ENCODE assay signal across 1 cellular context in the genomic region with DNA sequence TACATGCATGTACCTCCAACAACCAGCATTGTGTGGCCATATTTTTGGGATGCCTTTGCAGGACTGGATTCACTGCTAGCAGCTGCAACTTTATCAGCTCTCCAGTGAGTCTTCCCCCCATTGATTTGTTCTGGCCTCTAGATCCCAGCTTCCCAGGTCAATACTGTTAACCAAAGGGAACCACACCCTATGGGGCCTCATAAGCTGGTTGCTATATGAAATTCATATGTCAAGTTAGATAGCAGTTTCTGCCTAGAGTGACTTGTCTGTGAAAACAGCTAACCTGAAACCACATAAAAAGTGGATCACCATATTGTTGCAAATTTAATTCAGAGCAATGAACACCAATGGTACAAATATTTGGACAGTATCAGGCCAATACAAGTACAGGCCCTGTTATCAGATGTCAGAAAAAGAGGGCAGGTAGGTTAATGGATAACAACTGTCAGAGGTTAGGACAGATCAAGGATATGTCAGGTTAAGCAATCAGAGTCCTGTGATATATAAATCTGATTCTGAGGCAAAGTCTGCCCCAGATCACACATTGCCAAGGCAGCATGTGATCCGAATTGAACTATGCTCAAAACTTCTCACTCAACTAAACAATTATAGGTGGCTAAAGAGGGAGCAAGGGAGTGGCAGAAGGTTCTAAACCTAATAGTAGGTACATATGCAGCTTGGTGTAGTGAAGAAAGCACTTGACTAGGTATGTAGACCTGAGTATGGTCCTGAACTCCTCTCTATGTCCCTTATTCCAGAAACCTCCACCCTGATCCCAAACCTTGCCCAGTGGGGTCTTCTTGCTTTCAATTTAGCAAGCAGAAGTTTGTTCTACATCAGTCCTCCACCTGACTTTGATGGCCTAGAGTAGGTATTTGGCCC.
TF ChIP-seq lines count a peak whose summit lies in the region.

No MANE protein-coding gene starts in this region.

TF ChIP-seq in HepG2, 621 proteins besides CTCF, POLR2A, EP300 and RAD21 (continued from another document and continues in another):
- TF ChIP-seq ZFAT (CRISPR knock-in tag; conservative IDR thresholded peaks at IDR 0.05) (no peak), ZNF569 (CRISPR knock-in tag; IDR thresholded peaks at IDR 0.05; ENCODE audit: borderline replicate concordance) (no peak), ZNF337 (CRISPR knock-in tag; IDR thresholded peaks at IDR 0.05; ENCODE audit: borderline replicate concordance, low read depth) (no peak), POLR2G (IDR thresholded peaks at IDR 0.05; ENCODE audit: low read depth, low read length) (peak; percentile 68), MIER2 (CRISPR knock-in tag; IDR thresholded peaks at IDR 0.05) (peak; percentile 9; the same call in 1 of the 2 replicates), TGIF2 (CRISPR knock-in tag; IDR thresholded peaks at IDR 0.05) (peak; percentile 98), ZNF674 (CRISPR knock-in tag; IDR thresholded peaks at IDR 0.05; ENCODE audit: low read depth) (no peak), GLI4 (CRISPR knock-in tag; IDR thresholded peaks at IDR 0.05; ENCODE audit: borderline replicate concordance) (no peak), ZNF235 (CRISPR knock-in tag; IDR thresholded peaks at IDR 0.05; ENCODE audit: borderline replicate concordance) (no peak), NRL (CRISPR knock-in tag; IDR thresholded peaks at IDR 0.05; ENCODE audit: borderline replicate concordance) (no peak), CHD4 (IDR thresholded peaks at IDR 0.05; ENCODE audit: borderline replicate concordance, low read length) (peak; percentile 89), SMARCC2 (IDR thresholded peaks at IDR 0.05) (0 out of 2 replicates have a peak, but pooled peaks have one; percentile 45), ZFP82 (CRISPR knock-in tag; IDR thresholded peaks at IDR 0.05; ENCODE audit: borderline replicate concordance) (peak; percentile 86; the same call in 1 of the 2 replicates), ZNF883 (CRISPR knock-in tag; IDR thresholded peaks at IDR 0.05; ENCODE audit: not compliant biosample characterization) (no peak), ZNF644 (CRISPR knock-in tag; IDR thresholded peaks at IDR 0.05; ENCODE audit: low read depth) (peak; percentile 48; the same call in 1 of the 2 replicates), ZNF343 (CRISPR knock-in tag; IDR thresholded peaks at IDR 0.05) (no peak; the same call in 1 of the 2 replicates), CC2D1A (CRISPR knock-in tag; IDR thresholded peaks at IDR 0.05) (no peak), RFXANK (CRISPR knock-in tag; IDR thresholded peaks at IDR 0.05) (no peak), RNF2 (conservative IDR thresholded peaks at IDR 0.05; ENCODE audit: low read depth) (no peak), RARA (CRISPR knock-in tag; IDR thresholded peaks at IDR 0.05) (peak; percentile 94), CREM (IDR thresholded peaks at IDR 0.05) (peak; percentile 86), CREM (CRISPR knock-in tag; IDR thresholded peaks at IDR 0.05) (no peak), KAT7 (CRISPR knock-in tag; IDR thresholded peaks at IDR 0.05; ENCODE audit: borderline replicate concordance) (peak; percentile 48; the same call in 1 of the 2 replicates), ZNF543 (CRISPR knock-in tag; IDR thresholded peaks at IDR 0.05) (no peak), NFE2L1 (CRISPR knock-in tag; IDR thresholded peaks at IDR 0.05; ENCODE audit: borderline replicate concordance) (no peak), KLF15 (CRISPR knock-in tag; IDR thresholded peaks at IDR 0.05; ENCODE audit: borderline replicate concordance) (no peak), YY1 (IDR thresholded peaks at IDR 0.05; ENCODE audit: insufficient read depth, insufficient replicate concordance, low read depth, low read length) (no peak), ZNF746 (CRISPR knock-in tag; IDR thresholded peaks at IDR 0.05) (peak; percentile 71), SMAD9 (CRISPR knock-in tag; IDR thresholded peaks at IDR 0.05) (no peak), NR1H2 (CRISPR knock-in tag; IDR thresholded peaks at IDR 0.05; ENCODE audit: borderline replicate concordance, low read depth) (no peak), ELF4 (CRISPR knock-in tag; IDR thresholded peaks at IDR 0.05; ENCODE audit: borderline replicate concordance) (peak; percentile 45; the same call in 1 of the 2 replicates), ONECUT2 (CRISPR knock-in tag; IDR thresholded peaks at IDR 0.05) (peak; percentile 72)
- TF ChIP-seq, protein P1, sequence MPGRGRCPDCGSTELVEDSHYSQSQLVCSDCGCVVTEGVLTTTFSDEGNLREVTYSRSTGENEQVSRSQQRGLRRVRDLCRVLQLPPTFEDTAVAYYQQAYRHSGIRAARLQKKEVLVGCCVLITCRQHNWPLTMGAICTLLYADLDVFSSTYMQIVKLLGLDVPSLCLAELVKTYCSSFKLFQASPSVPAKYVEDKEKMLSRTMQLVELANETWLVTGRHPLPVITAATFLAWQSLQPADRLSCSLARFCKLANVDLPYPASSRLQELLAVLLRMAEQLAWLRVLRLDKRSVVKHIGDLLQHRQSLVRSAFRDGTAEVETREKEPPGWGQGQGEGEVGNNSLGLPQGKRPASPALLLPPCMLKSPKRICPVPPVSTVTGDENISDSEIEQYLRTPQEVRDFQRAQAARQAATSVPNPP (CRISPR knock-in tag; IDR thresholded peaks at IDR 0.05): no peak
- TF ChIP-seq, protein P2, sequence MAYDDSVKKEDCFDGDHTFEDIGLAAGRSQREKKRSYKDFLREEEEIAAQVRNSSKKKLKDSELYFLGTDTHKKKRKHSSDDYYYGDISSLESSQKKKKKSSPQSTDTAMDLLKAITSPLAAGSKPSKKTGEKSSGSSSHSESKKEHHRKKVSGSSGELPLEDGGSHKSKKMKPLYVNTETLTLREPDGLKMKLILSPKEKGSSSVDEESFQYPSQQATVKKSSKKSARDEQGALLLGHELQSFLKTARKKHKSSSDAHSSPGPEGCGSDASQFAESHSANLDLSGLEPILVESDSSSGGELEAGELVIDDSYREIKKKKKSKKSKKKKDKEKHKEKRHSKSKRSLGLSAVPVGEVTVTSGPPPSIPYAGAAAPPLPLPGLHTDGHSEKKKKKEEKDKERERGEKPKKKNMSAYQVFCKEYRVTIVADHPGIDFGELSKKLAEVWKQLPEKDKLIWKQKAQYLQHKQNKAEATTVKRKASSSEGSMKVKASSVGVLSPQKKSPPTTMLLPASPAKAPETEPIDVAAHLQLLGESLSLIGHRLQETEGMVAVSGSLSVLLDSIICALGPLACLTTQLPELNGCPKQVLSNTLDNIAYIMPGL (CRISPR knock-in tag; IDR thresholded peaks at IDR 0.05; ENCODE audit: borderline replicate concordance in 1 of 2, low read depth in 1 of 2): peak; percentile 8 to 62; a peak in 1 of 4 replicates
- TF ChIP-seq, protein P3, sequence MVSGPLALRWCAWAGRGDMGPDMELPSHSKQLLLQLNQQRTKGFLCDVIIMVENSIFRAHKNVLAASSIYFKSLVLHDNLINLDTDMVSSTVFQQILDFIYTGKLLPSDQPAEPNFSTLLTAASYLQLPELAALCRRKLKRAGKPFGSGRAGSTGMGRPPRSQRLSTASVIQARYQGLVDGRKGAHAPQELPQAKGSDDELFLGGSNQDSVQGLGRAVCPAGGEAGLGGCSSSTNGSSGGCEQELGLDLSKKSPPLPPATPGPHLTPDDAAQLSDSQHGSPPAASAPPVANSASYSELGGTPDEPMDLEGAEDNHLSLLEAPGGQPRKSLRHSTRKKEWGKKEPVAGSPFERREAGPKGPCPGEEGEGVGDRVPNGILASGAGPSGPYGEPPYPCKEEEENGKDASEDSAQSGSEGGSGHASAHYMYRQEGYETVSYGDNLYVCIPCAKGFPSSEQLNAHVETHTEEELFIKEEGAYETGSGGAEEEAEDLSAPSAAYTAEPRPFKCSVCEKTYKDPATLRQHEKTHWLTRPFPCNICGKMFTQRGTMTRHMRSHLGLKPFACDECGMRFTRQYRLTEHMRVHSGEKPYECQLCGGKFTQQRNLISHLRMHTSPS (CRISPR knock-in tag; IDR thresholded peaks at IDR 0.05; ENCODE audit: low read depth): no peak
- TF ChIP-seq, protein P4, sequence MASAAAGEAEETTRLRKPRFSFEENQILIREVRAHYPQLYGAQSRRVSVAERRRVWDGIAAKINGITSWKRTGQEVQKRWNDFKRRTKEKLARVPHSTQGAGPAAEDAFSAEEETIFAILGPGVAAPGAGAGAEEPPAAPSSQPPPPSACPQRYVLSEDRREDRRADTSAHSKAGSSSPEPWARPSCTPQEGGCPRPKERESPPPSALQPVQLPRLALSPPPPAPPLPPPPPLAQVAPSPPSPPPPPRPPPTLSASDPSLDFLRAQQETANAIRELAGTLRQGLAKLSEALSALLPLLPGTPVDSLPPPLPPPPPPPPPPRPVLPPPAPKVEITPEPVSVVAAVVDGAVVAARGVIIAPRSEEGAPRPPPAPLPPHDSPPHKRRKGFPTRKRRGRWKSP (CRISPR knock-in tag; IDR thresholded peaks at IDR 0.05): peak; percentile 25; the same call in 1 of the 2 replicates
- TF ChIP-seq, protein P5, sequence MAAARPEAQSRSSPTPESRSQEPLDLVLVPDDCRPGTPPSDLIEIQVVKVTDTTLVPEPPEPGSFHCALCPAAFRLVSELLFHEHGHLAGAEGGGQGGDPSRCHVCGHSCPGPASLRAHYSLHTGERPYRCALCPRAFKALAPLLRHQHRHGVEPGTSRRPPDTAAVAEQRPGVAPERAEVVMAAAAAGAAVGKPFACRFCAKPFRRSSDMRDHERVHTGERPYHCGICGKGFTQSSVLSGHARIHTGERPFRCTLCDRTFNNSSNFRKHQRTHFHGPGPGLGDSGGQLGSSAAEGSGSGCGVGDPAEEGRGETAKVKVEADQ (CRISPR knock-in tag; IDR thresholded peaks at IDR 0.05; ENCODE audit: borderline replicate concordance): no peak
- TF ChIP-seq, protein P6, sequence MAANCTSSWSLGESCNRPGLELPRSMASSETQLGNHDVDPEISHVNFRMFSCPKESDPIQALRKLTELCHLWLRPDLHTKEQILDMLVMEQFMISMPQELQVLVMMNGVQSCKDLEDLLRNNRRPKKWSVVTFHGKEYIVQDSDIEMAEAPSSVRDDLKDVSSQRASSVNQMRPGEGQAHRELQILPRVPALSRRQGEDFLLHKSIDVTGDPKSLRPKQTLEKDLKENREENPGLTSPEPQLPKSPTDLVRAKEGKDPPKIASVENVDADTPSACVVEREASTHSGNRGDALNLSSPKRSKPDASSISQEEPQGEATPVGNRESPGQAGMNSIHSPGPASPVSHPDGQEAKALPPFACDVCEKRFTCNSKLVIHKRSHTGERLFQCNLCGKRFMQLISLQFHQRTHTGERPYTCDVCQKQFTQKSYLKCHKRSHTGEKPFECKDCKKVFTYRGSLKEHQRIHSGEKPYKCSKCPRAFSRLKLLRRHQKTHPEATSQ (CRISPR knock-in tag; IDR thresholded peaks at IDR 0.05; ENCODE audit: borderline replicate concordance): no peak
- TF ChIP-seq, protein P7, sequence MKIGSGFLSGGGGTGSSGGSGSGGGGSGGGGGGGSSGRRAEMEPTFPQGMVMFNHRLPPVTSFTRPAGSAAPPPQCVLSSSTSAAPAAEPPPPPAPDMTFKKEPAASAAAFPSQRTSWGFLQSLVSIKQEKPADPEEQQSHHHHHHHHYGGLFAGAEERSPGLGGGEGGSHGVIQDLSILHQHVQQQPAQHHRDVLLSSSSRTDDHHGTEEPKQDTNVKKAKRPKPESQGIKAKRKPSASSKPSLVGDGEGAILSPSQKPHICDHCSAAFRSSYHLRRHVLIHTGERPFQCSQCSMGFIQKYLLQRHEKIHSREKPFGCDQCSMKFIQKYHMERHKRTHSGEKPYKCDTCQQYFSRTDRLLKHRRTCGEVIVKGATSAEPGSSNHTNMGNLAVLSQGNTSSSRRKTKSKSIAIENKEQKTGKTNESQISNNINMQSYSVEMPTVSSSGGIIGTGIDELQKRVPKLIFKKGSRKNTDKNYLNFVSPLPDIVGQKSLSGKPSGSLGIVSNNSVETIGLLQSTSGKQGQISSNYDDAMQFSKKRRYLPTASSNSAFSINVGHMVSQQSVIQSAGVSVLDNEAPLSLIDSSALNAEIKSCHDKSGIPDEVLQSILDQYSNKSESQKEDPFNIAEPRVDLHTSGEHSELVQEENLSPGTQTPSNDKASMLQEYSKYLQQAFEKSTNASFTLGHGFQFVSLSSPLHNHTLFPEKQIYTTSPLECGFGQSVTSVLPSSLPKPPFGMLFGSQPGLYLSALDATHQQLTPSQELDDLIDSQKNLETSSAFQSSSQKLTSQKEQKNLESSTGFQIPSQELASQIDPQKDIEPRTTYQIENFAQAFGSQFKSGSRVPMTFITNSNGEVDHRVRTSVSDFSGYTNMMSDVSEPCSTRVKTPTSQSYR (CRISPR knock-in tag; IDR thresholded peaks at IDR 0.05; ENCODE audit: borderline replicate concordance): no peak; the same call in 1 of the 2 replicates
- TF ChIP-seq, protein P8, sequence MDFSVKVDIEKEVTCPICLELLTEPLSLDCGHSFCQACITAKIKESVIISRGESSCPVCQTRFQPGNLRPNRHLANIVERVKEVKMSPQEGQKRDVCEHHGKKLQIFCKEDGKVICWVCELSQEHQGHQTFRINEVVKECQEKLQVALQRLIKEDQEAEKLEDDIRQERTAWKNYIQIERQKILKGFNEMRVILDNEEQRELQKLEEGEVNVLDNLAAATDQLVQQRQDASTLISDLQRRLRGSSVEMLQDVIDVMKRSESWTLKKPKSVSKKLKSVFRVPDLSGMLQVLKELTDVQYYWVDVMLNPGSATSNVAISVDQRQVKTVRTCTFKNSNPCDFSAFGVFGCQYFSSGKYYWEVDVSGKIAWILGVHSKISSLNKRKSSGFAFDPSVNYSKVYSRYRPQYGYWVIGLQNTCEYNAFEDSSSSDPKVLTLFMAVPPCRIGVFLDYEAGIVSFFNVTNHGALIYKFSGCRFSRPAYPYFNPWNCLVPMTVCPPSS (IDR thresholded peaks at IDR 0.05): no peak
- TF ChIP-seq, protein P9, sequence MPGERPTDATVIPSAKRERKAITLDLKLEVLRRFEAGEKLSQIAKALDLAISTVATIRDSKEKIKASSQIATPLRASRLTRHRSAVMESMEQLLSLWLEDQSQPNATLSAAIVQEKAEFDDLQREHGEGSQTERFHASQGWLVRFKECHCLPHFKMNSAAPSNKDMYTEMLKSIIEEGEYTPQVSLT (CRISPR knock-in tag; IDR thresholded peaks at IDR 0.05; ENCODE audit: borderline replicate concordance, low read depth): no peak
- TF ChIP-seq, protein P10, sequence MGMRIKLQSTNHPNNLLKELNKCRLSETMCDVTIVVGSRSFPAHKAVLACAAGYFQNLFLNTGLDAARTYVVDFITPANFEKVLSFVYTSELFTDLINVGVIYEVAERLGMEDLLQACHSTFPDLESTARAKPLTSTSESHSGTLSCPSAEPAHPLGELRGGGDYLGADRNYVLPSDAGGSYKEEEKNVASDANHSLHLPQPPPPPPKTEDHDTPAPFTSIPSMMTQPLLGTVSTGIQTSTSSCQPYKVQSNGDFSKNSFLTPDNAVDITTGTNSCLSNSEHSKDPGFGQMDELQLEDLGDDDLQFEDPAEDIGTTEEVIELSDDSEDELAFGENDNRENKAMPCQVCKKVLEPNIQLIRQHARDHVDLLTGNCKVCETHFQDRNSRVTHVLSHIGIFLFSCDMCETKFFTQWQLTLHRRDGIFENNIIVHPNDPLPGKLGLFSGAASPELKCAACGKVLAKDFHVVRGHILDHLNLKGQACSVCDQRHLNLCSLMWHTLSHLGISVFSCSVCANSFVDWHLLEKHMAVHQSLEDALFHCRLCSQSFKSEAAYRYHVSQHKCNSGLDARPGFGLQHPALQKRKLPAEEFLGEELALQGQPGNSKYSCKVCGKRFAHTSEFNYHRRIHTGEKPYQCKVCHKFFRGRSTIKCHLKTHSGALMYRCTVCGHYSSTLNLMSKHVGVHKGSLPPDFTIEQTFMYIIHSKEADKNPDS (CRISPR knock-in tag; IDR thresholded peaks at IDR 0.05): no peak
- TF ChIP-seq, protein P11, sequence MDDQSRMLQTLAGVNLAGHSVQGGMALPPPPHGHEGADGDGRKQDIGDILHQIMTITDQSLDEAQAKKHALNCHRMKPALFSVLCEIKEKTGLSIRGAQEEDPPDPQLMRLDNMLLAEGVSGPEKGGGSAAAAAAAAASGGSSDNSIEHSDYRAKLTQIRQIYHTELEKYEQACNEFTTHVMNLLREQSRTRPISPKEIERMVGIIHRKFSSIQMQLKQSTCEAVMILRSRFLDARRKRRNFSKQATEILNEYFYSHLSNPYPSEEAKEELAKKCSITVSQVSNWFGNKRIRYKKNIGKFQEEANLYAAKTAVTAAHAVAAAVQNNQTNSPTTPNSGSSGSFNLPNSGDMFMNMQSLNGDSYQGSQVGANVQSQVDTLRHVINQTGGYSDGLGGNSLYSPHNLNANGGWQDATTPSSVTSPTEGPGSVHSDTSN (CRISPR knock-in tag; IDR thresholded peaks at IDR 0.05; ENCODE audit: borderline replicate concordance): no peak
